37 cellular contexts compared by ENCODE assay signal in genomic region chr3:119726909-119727308, GRCh38. TPM values are rescaled to one million over a fixed set of nuclear protein-coding genes. Genes with fewer than 3 reads are reported as not detected.
"Had no signal": no experiment of that assay in that cellular context is flagged by ENCODE, and none has a peak within 500 bp of the region (broad histone marks: within the 10 kb centered on the region; RNA-seq: fewer than 3 reads in every experiment).

No MANE protein-coding gene starts in this region.

- H3K27ac ChIP-seq: adrenal gland, ascending aorta, body of pancreas, brain microvascular endothelial cell, breast epithelium, cardiac muscle cell had no signal

- H3K36me3 ChIP-seq: adrenal gland, ascending aorta, brain microvascular endothelial cell, cardiac muscle cell had no signal

- H3K4me3 ChIP-seq: adrenal gland, ascending aorta, body of pancreas, breast epithelium, cardiac muscle cell had no signal

- H3K27me3 ChIP-seq: adrenal gland, ascending aorta, body of pancreas, brain microvascular endothelial cell, breast epithelium, cardiac muscle cell had no signal

- H3K4me1 ChIP-seq: adrenal gland, ascending aorta, body of pancreas, breast epithelium had no signal

- DNase-seq: activated effector memory CD4-positive, alpha-beta T cell treated with anti-CD3 and anti-CD28 coated beads, Interleukin-2, amount 50 U/mL, for 16 hours; activated effector memory CD4-positive, alpha-beta T cell treated with Interleukin-2 at 50 U/mL for 16 hours; activated gamma-delta T cell; activated gamma-delta T cell treated with Interleukin-2 at 50 U/mL for 16 hours; activated naive CD4-positive, alpha-beta T cell; activated naive CD4-positive, alpha-beta T cell treated with anti-CD3 and anti-CD28 coated beads for 36 hours; activated naive CD4-positive, alpha-beta T cell treated with anti-CD3 and anti-CD28 coated beads, Interleukin-2, amount 10 ng/mL, durations not matched to agents 7 days and 5 days; activated naive CD4-positive, alpha-beta T cell treated with anti-CD3 and anti-CD28 coated beads, Interleukin-2, amount 50 U/mL, for 16 hours; activated naive CD4-positive, alpha-beta T cell treated with Interleukin-2 at 50 U/mL for 16 hours; activated naive CD8-positive, alpha-beta T cell treated with anti-CD3 and anti-CD28 coated beads for 36 hours; activated naive CD8-positive, alpha-beta T cell treated with anti-CD3 and anti-CD28 coated beads, Interleukin-2, amount 10 ng/mL, durations not matched to agents 7 days and 5 days; activated naive CD8-positive, alpha-beta T cell treated with anti-CD3 and anti-CD28 coated beads, Interleukin-2, amount 50 U/mL, for 24 hours; activated T-cell treated with anti-CD3 and anti-CD28 coated beads, Interleukin-2, amount 50 U/mL, for 1 hour; activated T-cell treated with anti-CD3 and anti-CD28 coated beads, Interleukin-2, amount 50 U/mL, for 24 hours; activated T-cell treated with anti-CD3 and anti-CD28 coated beads, Interleukin-2, amount 50 U/mL, for 4 hours; activated T-cell treated with anti-CD3 and anti-CD28 coated beads, Interleukin-2, amount 50 U/mL, for 48 hours; activated T-cell treated with anti-CD3 and anti-CD28 coated beads, Interleukin-2, amount 50 U/mL, for 72 hours; adrenal gland; amniotic stem cell; amygdala; anterior cingulate cortex; aorta; body of pancreas; brain microvascular endothelial cell; caudate nucleus; central memory CD4-positive, alpha-beta T cell; cerebellar nuclear complex had no signal

- H3K9me3 ChIP-seq: adrenal gland, ascending aorta, body of pancreas, breast epithelium had no signal

- ATAC-seq: activated naive CD4-positive, alpha-beta T cell treated with anti-CD3 and anti-CD28 coated beads, Interleukin-2, amount 50 U/mL, for 72 hours; activated naive CD8-positive, alpha-beta T cell treated with anti-CD3 and anti-CD28 coated beads, Interleukin-2, amount 50 U/mL, for 24 hours; activated T-cell treated with anti-CD3 and anti-CD28 coated beads, Interleukin-2, amount 50 U/mL, for 4 hours; activated T-cell treated with anti-CD3 and anti-CD28 coated beads, Interleukin-2, amount 50 U/mL, for 72 hours; activated T-helper 17 cell treated with anti-CD3 and anti-CD28 coated beads, Interleukin-2, amount 50 U/mL, for 72 hours; body of pancreas had no signal

RNA-seq across cellular contexts. Expression of gene CFAP91, which starts 24.1 kb away (rescaled TPM):
- total RNA-seq: activated T-helper 1 cell treated with anti-CD3 and anti-CD28 coated beads, Interleukin-12 subunit alpha, Interleukin-12 subunit beta, Interleukin-2, Interleukin-4 antibody, amounts not matched to agents 30 ng/mL and 10 ng/mL and 1 ng/mL, durations not matched to agents 14 hours and 24 hours and 36 hours; activated T-helper 2 cell treated with anti-CD3 and anti-CD28 coated beads, Interferon-gamma antibody, Interleukin-2, Interleukin-4, amounts not matched to agents 10 μg/mL and 5 μg/mL and 100 μg/mL, durations not matched to agents 14 hours and 24 hours and 36 hours; bronchial epithelial cell; chondrocyte had no signal

RNA-seq across cellular contexts. Expression of gene NR1I2, which starts 55.0 kb away (rescaled TPM):
- total RNA-seq: ascending aorta, astrocyte, bronchial epithelial cell, chondrocyte had no signal
- polyA plus RNA-seq: cardiac muscle cell had no signal
